Comparison of ENCODE assay signal across 1 cellular context in the genomic region with DNA sequence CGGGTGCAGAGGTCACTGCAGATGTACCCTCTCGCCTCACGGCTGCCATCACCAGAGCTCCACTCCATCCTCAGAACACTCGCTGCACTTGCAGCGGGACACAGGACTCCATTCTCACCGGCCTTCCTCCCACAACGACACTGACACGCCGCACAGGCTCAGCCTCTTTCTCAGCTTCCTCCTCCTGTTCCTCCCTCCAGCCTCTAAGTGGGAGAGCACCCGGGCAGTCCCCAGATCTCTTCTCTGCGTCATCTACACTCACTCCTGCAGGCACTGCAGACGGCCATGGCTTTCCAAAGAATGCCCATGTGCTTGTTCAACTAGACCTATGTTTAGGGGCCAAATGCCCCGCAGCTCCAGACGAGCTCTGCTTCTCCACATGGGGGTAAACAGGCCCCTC.
TF ChIP-seq lines count a peak whose summit lies in the region.

No MANE protein-coding gene starts in this region.

TF ChIP-seq in IMR-90, 13 proteins besides CTCF, POLR2A, EP300 and RAD21:
- TF ChIP-seq NFE2L2 (IDR thresholded peaks at IDR 0.05; ENCODE audit: low read depth, low read length), result no peak
- TF ChIP-seq CEBPB (IDR thresholded peaks at IDR 0.05; ENCODE audit: low read depth, low read length), result no peak
- no peak for TF ChIP-seq RFX5 (IDR thresholded peaks at IDR 0.05; ENCODE audit: low read depth, low read length)
- TF ChIP-seq RCOR1 (IDR thresholded peaks at IDR 0.05; ENCODE audit: insufficient replicate concordance, low read length), result no peak
- no peak for TF ChIP-seq SMC3 (IDR thresholded peaks at IDR 0.05; ENCODE audit: low read depth, low read length)
- no peak for TF ChIP-seq BHLHE40 (IDR thresholded peaks at IDR 0.05; ENCODE audit: low read depth, low read length)
- no peak for TF ChIP-seq MAFK (IDR thresholded peaks at IDR 0.05; ENCODE audit: low read depth, low read length)
- TF ChIP-seq FOS (IDR thresholded peaks at IDR 0.05; ENCODE audit: low read depth, low read length), result no peak
- no peak for TF ChIP-seq CHD1 (IDR thresholded peaks at IDR 0.05; ENCODE audit: low read depth, low read length)
- no peak for TF ChIP-seq MAZ (IDR thresholded peaks at IDR 0.05; ENCODE audit: borderline replicate concordance, low read depth, low read length)
- TF ChIP-seq, protein P1, sequence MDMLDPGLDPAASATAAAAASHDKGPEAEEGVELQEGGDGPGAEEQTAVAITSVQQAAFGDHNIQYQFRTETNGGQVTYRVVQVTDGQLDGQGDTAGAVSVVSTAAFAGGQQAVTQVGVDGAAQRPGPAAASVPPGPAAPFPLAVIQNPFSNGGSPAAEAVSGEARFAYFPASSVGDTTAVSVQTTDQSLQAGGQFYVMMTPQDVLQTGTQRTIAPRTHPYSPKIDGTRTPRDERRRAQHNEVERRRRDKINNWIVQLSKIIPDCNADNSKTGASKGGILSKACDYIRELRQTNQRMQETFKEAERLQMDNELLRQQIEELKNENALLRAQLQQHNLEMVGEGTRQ (IDR thresholded peaks at IDR 0.05; ENCODE audit: low read depth, low read length), result no peak
- TF ChIP-seq MXI1 (IDR thresholded peaks at IDR 0.05; ENCODE audit: borderline replicate concordance, low read depth, low read length), result no peak
